1 cellular context compared by ENCODE assay signal in the genomic region with DNA sequence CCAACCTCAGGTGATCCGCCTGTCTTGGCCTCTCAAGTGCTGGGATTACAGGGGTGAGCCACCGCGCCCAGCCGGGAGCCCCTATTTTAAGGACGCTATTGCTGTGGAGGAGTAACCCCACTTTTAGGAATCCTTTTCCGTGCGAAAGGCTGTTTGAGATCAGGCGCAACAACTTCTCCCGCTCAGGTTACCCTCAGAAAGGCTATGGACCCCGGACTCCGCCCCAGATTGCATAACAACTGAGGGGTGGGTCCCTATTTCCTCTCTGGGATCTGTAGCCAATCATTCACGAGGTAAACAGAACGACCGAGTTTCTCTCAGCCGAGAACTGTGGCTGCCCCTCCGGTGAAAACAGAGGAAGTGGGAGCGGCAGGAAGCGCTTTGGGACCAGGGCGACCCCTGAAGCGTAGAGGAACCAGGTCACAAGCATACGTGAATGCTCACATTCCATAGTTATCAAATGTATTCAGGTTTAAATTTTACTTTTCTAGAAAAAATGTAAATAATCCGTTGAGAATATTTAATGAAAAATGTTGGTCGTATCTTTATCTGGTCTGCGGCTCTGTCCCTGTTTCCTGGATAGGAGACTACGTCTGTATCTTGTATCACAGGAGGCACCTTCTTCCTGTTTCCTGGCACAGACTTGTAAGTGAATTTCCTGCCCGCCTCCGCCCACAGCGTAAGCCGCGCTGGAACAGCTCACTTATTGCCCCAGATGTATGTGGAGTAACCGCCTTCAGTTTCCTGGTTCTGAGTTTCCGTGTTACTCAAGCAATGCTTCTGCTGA.
A peak's percentile ranks its signal among the peaks of the same experiment; 100 is the strongest.
TF ChIP-seq lines count a peak whose summit lies in the region.

No MANE protein-coding gene starts in this region.

TF ChIP-seq in K562, 482 proteins besides CTCF, POLR2A, EP300 and RAD21 (continued from another document and continues in another):
- TF ChIP-seq NFXL1 (CRISPR knock-in tag; IDR thresholded peaks at IDR 0.05) (no peak), ZNF77 (CRISPR knock-in tag; IDR thresholded peaks at IDR 0.05) (no peak), ZNF561 (CRISPR knock-in tag; conservative IDR thresholded peaks at IDR 0.05) (no peak), TARDBP (IDR thresholded peaks at IDR 0.05) (no peak), CHD2 (IDR thresholded peaks at IDR 0.05; ENCODE audit: low read depth, low read length) (peak; percentile 9; the same call in 1 of the 2 replicates), POLR3G (IDR thresholded peaks at IDR 0.05; ENCODE audit: extremely low read depth, insufficient read length, insufficient replicate concordance) (no peak), SAFB2 (IDR thresholded peaks at IDR 0.05; ENCODE audit: borderline replicate concordance, low read depth, low read length, severe bottlenecking) (no peak), ESRRA (IDR thresholded peaks at IDR 0.05; ENCODE audit: borderline replicate concordance, low read depth) (no peak), DACH1 (IDR thresholded peaks at IDR 0.05; ENCODE audit: partially characterized antibody) (no peak), MECOM (CRISPR knock-in tag; IDR thresholded peaks at IDR 0.05) (no peak), BRD4 (IDR thresholded peaks at IDR 0.05) (peak; percentile 69; the same call in 1 of the 2 replicates), POLR3A (IDR thresholded peaks at IDR 0.05; ENCODE audit: borderline replicate concordance, extremely low read depth, insufficient read depth, insufficient read length) (no peak), DMBX1 (CRISPR knock-in tag; IDR thresholded peaks at IDR 0.05; ENCODE audit: borderline replicate concordance) (no peak), POLR2AphosphoS5 (IDR thresholded peaks at IDR 0.05; ENCODE audit: control insufficient read depth, insufficient read depth, low read depth, low read length) (peak; percentile 87), BRD9 (IDR thresholded peaks at IDR 0.05; ENCODE audit: low read depth, partially characterized antibody) (peak; percentile 76), TCF7 (IDR thresholded peaks at IDR 0.05; ENCODE audit: borderline replicate concordance) (no peak), ZNF408 (CRISPR knock-in tag; IDR thresholded peaks at IDR 0.05; ENCODE audit: low read depth) (no peak), TEAD4 (IDR thresholded peaks at IDR 0.05; ENCODE audit: low read length) (peak; percentile 79; the same call in 1 of the 2 replicates), TEAD4 (CRISPR knock-in tag; IDR thresholded peaks at IDR 0.05; ENCODE audit: borderline replicate concordance) (no peak), OTX1 (CRISPR knock-in tag; IDR thresholded peaks at IDR 0.05) (no peak), NR2F6 (CRISPR knock-in tag; IDR thresholded peaks at IDR 0.05) (no peak), SMC3 (conservative IDR thresholded peaks at IDR 0.05; ENCODE audit: insufficient read depth, low read depth, low read length) (0 out of 2 replicates have a peak, but pooled peaks have one; percentile 9), ZNF140 (CRISPR knock-in tag; IDR thresholded peaks at IDR 0.05) (no peak), KAT8 (IDR thresholded peaks at IDR 0.05; ENCODE audit: low read depth) (no peak), ZSCAN29 (IDR thresholded peaks at IDR 0.05) (0 out of 2 replicates have a peak, but pooled peaks have one; percentile 22), ZNF76 (CRISPR knock-in tag; IDR thresholded peaks at IDR 0.05; ENCODE audit: borderline replicate concordance) (no peak), RFX7 (CRISPR knock-in tag; IDR thresholded peaks at IDR 0.05) (no peak)
- TF ChIP-seq, protein P1, sequence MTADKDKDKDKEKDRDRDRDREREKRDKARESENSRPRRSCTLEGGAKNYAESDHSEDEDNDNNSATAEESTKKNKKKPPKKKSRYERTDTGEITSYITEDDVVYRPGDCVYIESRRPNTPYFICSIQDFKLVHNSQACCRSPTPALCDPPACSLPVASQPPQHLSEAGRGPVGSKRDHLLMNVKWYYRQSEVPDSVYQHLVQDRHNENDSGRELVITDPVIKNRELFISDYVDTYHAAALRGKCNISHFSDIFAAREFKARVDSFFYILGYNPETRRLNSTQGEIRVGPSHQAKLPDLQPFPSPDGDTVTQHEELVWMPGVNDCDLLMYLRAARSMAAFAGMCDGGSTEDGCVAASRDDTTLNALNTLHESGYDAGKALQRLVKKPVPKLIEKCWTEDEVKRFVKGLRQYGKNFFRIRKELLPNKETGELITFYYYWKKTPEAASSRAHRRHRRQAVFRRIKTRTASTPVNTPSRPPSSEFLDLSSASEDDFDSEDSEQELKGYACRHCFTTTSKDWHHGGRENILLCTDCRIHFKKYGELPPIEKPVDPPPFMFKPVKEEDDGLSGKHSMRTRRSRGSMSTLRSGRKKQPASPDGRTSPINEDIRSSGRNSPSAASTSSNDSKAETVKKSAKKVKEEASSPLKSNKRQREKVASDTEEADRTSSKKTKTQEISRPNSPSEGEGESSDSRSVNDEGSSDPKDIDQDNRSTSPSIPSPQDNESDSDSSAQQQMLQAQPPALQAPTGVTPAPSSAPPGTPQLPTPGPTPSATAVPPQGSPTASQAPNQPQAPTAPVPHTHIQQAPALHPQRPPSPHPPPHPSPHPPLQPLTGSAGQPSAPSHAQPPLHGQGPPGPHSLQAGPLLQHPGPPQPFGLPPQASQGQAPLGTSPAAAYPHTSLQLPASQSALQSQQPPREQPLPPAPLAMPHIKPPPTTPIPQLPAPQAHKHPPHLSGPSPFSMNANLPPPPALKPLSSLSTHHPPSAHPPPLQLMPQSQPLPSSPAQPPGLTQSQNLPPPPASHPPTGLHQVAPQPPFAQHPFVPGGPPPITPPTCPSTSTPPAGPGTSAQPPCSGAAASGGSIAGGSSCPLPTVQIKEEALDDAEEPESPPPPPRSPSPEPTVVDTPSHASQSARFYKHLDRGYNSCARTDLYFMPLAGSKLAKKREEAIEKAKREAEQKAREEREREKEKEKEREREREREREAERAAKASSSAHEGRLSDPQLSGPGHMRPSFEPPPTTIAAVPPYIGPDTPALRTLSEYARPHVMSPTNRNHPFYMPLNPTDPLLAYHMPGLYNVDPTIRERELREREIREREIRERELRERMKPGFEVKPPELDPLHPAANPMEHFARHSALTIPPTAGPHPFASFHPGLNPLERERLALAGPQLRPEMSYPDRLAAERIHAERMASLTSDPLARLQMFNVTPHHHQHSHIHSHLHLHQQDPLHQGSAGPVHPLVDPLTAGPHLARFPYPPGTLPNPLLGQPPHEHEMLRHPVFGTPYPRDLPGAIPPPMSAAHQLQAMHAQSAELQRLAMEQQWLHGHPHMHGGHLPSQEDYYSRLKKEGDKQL (CRISPR knock-in tag; IDR thresholded peaks at IDR 0.05; ENCODE audit: borderline replicate concordance), result no peak
- TF ChIP-seq, protein P2, sequence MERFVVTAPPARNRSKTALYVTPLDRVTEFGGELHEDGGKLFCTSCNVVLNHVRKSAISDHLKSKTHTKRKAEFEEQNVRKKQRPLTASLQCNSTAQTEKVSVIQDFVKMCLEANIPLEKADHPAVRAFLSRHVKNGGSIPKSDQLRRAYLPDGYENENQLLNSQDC (CRISPR knock-in tag; IDR thresholded peaks at IDR 0.05), result no peak
- TF ChIP-seq, protein P3, sequence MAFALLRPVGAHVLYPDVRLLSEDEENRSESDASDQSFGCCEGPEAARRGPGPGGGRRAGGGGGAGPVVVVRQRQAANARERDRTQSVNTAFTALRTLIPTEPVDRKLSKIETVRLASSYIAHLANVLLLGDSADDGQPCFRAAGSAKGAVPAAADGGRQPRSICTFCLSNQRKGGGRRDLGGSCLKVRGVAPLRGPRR (CRISPR knock-in tag; IDR thresholded peaks at IDR 0.05), result no peak
- TF ChIP-seq, protein P4, sequence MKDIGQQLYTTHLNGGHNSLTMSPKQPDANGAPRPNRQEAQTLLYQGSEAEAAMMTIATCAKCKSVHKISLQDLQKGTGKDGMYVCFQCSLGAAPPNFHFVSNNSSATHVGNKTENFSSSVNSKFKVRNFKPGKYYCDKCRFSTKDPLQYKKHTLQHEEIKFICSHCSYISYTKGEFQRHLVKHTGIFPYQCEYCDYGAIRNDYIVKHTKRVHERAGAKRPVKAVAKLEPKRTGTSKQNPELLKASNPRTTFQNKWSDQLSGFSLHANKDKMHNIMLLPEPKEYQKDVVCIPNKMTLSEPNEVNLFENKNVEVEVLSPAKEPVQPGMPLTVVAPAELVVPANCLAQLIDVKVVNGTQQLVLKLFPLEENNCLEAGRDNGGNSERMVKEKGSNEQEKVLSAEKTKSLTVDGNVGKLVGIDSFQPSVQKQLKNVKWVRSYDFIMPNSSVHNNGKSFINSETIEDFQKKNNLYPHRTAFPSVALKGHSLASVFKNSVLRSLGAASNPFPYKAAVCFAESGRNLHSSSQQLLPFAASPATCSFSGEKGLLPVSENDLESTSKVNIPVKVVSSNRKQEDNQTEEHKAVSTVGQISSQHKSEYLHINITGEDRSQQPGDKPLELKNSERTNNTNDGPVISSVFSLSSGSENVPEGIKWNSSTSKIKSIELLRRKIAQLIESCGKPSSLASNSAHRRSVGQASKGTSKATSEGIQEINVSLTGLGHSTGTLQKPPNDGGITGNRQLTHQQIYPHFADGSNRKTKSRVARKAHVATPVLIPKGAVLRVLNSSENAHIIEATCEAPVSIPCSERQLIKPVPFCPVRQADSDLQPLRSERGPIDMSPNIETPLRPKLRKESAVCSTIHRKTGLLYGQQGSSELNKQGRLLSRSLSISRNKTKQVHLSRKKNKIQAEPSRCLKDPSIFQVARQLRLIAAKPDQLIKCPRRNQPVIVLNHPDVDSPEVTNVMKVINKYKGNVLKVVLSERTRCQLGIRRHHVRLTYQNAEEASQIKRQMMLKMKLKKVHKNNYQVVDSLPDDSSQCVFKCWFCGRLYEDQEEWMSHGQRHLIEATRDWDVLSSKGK (CRISPR knock-in tag; IDR thresholded peaks at IDR 0.05), result no peak
- TF ChIP-seq, protein P5, sequence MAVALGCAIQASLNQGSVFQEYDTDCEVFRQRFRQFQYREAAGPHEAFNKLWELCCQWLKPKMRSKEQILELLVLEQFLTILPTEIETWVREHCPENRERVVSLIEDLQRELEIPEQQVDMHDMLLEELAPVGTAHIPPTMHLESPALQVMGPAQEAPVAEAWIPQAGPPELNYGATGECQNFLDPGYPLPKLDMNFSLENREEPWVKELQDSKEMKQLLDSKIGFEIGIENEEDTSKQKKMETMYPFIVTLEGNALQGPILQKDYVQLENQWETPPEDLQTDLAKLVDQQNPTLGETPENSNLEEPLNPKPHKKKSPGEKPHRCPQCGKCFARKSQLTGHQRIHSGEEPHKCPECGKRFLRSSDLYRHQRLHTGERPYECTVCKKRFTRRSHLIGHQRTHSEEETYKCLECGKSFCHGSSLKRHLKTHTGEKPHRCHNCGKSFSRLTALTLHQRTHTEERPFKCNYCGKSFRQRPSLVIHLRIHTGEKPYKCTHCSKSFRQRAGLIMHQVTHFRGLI (CRISPR knock-in tag; IDR thresholded peaks at IDR 0.05), result no peak
- TF ChIP-seq, protein P6, sequence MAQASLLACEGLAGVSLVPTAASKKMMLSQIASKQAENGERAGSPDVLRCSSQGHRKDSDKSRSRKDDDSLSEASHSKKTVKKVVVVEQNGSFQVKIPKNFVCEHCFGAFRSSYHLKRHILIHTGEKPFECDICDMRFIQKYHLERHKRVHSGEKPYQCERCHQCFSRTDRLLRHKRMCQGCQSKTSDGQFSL (CRISPR knock-in tag; IDR thresholded peaks at IDR 0.05), result no peak
- TF ChIP-seq, protein P6 (tag; IDR thresholded peaks at IDR 0.05), result no peak
- TF ChIP-seq, protein P7, sequence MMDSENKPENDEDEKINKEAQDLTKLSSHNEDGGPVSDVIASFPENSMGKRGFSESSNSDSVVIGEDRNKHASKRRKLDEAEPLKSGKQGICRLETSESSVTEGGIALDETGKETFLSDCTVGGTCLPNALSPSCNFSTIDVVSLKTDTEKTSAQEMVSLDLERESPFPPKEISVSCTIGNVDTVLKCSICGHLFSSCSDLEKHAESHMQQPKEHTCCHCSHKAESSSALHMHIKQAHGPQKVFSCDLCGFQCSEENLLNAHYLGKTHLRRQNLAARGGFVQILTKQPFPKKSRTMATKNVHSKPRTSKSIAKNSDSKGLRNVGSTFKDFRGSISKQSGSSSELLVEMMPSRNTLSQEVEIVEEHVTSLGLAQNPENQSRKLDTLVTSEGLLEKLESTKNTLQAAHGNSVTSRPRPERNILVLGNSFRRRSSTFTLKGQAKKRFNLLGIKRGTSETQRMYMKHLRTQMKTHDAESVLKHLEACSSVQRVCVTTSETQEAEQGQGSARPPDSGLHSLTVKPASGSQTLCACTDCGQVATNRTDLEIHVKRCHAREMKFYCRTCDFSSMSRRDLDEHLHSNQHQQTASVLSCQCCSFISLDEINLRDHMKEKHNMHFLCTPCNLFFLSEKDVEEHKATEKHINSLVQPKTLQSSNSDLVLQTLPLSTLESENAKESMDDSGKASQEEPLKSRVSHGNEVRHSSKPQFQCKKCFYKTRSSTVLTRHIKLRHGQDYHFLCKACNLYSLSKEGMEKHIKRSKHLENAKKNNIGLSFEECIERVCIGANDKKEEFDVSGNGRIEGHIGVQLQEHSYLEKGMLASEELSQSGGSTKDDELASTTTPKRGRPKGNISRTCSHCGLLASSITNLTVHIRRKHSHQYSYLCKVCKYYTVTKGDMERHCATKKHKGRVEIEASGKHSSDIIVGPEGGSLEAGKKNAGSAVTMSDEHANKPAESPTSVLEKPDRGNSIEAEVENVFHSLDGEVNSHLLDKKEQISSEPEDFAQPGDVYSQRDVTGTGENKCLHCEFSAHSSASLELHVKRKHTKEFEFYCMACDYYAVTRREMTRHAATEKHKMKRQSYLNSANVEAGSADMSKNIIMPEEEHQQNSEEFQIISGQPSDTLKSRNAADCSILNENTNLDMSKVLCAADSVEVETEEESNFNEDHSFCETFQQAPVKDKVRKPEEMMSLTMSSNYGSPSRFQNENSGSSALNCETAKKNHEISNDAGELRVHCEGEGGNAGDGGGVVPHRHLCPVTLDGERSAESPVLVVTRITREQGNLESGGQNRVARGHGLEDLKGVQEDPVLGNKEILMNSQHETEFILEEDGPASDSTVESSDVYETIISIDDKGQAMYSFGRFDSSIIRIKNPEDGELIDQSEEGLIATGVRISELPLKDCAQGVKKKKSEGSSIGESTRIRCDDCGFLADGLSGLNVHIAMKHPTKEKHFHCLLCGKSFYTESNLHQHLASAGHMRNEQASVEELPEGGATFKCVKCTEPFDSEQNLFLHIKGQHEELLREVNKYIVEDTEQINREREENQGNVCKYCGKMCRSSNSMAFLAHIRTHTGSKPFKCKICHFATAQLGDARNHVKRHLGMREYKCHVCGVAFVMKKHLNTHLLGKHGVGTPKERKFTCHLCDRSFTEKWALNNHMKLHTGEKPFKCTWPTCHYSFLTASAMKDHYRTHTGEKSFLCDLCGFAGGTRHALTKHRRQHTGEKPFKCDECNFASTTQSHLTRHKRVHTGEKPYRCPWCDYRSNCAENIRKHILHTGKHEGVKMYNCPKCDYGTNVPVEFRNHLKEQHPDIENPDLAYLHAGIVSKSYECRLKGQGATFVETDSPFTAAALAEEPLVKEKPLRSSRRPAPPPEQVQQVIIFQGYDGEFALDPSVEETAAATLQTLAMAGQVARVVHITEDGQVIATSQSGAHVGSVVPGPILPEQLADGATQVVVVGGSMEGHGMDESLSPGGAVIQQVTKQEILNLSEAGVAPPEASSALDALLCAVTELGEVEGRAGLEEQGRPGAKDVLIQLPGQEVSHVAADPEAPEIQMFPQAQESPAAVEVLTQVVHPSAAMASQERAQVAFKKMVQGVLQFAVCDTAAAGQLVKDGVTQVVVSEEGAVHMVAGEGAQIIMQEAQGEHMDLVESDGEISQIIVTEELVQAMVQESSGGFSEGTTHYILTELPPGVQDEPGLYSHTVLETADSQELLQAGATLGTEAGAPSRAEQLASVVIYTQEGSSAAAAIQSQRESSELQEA (IDR thresholded peaks at IDR 0.05; ENCODE audit: low read depth), result no peak
